ENCODE assay signal across 8 cellular contexts in genomic region chr7:69598081-69598486, GRCh38. TPM values are rescaled to one million over a fixed set of nuclear protein-coding genes. Genes with fewer than 3 reads are reported as not detected.
DNase-seq lines count a peak whose midpoint lies in the region; ATAC-seq and TF ChIP-seq lines count a peak whose summit lies in the region.

Gene AUTS2, plus strand, starts transcription at chr7:69598475. Its CDS starts 1,179 bp downstream, at chr7:69599654.

- TF ChIP-seq CTCF in AG04449 (IDR thresholded peaks at IDR 0.05; ENCODE audit: insufficient read depth, low read length, missing control alignments) = no peak
- TF ChIP-seq CTCF in fibroblast of lung (conservative IDR thresholded peaks at IDR 0.05 in 1 of 2, IDR thresholded peaks at IDR 0.05 in 1 of 2; ENCODE audit: low read depth in 1 of 2, low read length in 2 of 2) = no peak

- H3K27me3 ChIP-seq in fibroblast of lung (ENCODE audit: control insufficient read depth, insufficient read depth, low read length) = no peaks in the 10 kb centered on the region
- H3K27me3 ChIP-seq in muscle layer of colon (ENCODE audit: control insufficient read depth in 1 of 2, insufficient read depth in 2 of 2, low read length in 2 of 2) = no peaks in the 10 kb centered on the region

- H3K36me3 ChIP-seq in fibroblast of lung (ENCODE audit: control insufficient read depth, insufficient read depth, low read length) = no peaks in the 10 kb centered on the region
- H3K36me3 ChIP-seq in muscle layer of colon (ENCODE audit: insufficient read depth, low read length) = no peaks in the 10 kb centered on the region

- H3K4me1 ChIP-seq in fibroblast of lung (ENCODE audit: control insufficient read depth, extremely low read depth, insufficient read depth, low read length) = peaks cover 3% of the 10 kb centered on the region
- H3K4me1 ChIP-seq in muscle layer of colon (ENCODE audit: insufficient read depth, low read length) = peaks cover 28% of the 10 kb centered on the region

- H3K4me3 ChIP-seq in AG04449 (ENCODE audit: low read depth, low read length) (peak within 1 kb of the TSS; percentile 82), fibroblast of lung (replicated peaks in 1 of 4; ENCODE audit: control extremely low read depth in 1 of 4, insufficient read depth in 1 of 4, low read depth in 3 of 4, low read length in 4 of 4) (peak within 1 kb of the TSS; percentile 73 to 81 (median 74)), muscle layer of colon (ENCODE audit: low read depth in 1 of 2, low read length in 2 of 2) (peak within 1 kb of the TSS; percentile 86 to 88)

- no peak within 1 kb of the TSS for H3K27ac Mint-ChIP-seq in activated T-cell treated with anti-CD3 and anti-CD28 coated beads, Interleukin-2, amount 50 U/mL, for 72 hours

- CTCF ChIA-PET in AG04449 (lab: Yijun Ruan, JAX) = no interaction called here

- no peaks in the 10 kb centered on the region for H4K20me1 ChIP-seq in fibroblast of lung (ENCODE audit: control insufficient read depth, extremely low read depth, insufficient read depth, low read length)

- H3K4me2 ChIP-seq in fibroblast of lung (ENCODE audit: extremely low read depth, insufficient read depth, low read length) = peak within 1 kb of the TSS; percentile 72

- H3K9me3 ChIP-seq in fibroblast of lung (ENCODE audit: control insufficient read depth, insufficient read depth, low read depth, low read length) = no peaks in the 10 kb centered on the region
- no peaks in the 10 kb centered on the region for H3K9me3 ChIP-seq in muscle layer of colon (ENCODE audit: low read length)

- no peaks in the 10 kb centered on the region for H3K9me3 Mint-ChIP-seq in activated T-cell treated with anti-CD3 and anti-CD28 coated beads, Interleukin-2, amount 50 U/mL, for 72 hours

- H3K27me3 Mint-ChIP-seq in activated T-cell treated with anti-CD3 and anti-CD28 coated beads, Interleukin-2, amount 50 U/mL, for 72 hours (ENCODE audit: low read depth) = no peaks in the 10 kb centered on the region

- H3K9ac ChIP-seq in fibroblast of lung (ENCODE audit: insufficient read depth, low read length) (peak within 1 kb of the TSS; percentile 37), muscle layer of colon (ENCODE audit: low read length) (no peak within 1 kb of the TSS)

- H3K79me2 ChIP-seq in fibroblast of lung (ENCODE audit: control insufficient read depth, insufficient read depth, low read length) = no peaks in the 10 kb centered on the region

- peak within 1 kb of the TSS; percentile 80 for H2AFZ ChIP-seq in fibroblast of lung (ENCODE audit: low read length)

- H3K4me3 Mint-ChIP-seq in activated T-cell treated with anti-CD3 and anti-CD28 coated beads, Interleukin-2, amount 50 U/mL, for 72 hours = peak within 1 kb of the TSS; percentile 85 to 89

- POLR2A ChIA-PET in AG04449 (lab: Yijun Ruan, JAX) = no interaction called here

- H3K36me3 Mint-ChIP-seq in activated T-cell treated with anti-CD3 and anti-CD28 coated beads, Interleukin-2, amount 50 U/mL, for 72 hours (ENCODE audit: insufficient read depth in 2 of 2) = peaks cover 0 to 3% of the 10 kb centered on the region in 2 donors

- H3K27ac ChIP-seq in fibroblast of lung (ENCODE audit: insufficient read depth, low read length) (no peak within 1 kb of the TSS), muscle layer of colon (ENCODE audit: low read depth, low read length) (peak within 1 kb of the TSS; percentile 92)

- ATAC-seq in GM18907 (IDR thresholded peaks at IDR 0.05; ENCODE audit: unreplicated experiment) (peak; percentile 60), HG03159 (IDR thresholded peaks at IDR 0.05; ENCODE audit: unreplicated experiment) (peak; percentile 57)
- peak; percentile 77 to 78 for ATAC-seq in activated T-cell treated with anti-CD3 and anti-CD28 coated beads, Interleukin-2, amount 50 U/mL, for 72 hours (replicated peaks in 1 of 2)
- peak; percentile 71 for ATAC-seq in stimulated activated naive CD8-positive, alpha-beta T cell treated with anti-CD3 and anti-CD28 coated beads, Interleukin-15, Interleukin-2, amounts not matched to agents 100 U/mL and 50 U/mL, for 24 hours

- DNase-seq in AG04449 (ENCODE audit: low read depth, low spot score) = peak; percentile 21
- DNase-seq in NCI-H526 (lab: John Stamatoyannopoulos, UW) = peak; percentile 69 to 97
- DNase-seq in activated T-cell treated with anti-CD3 and anti-CD28 coated beads, Interleukin-2, amount 50 U/mL, for 72 hours = peak; percentile 52 to 54
- DNase-seq in fibroblast of lung (ENCODE audit: low read depth in 2 of 2) = peak; percentile 85 to 89
- peak; percentile 58 for DNase-seq in stimulated activated naive CD8-positive, alpha-beta T cell treated with anti-CD3 and anti-CD28 coated beads, Interleukin-15, Interleukin-2, amounts not matched to agents 100 U/mL and 50 U/mL, for 24 hours

- H3K4me1 Mint-ChIP-seq in activated T-cell treated with anti-CD3 and anti-CD28 coated beads, Interleukin-2, amount 50 U/mL, for 72 hours (ENCODE audit: low read depth) = peaks cover 11% of the 10 kb centered on the region

RNA-seq across cellular contexts. Expression of gene AUTS2, which starts in this region (rescaled TPM):
- total RNA-seq in activated T-cell treated with anti-CD3 and anti-CD28 coated beads, Interleukin-2, amount 50 U/mL, for 72 hours = 1 to 10 TPM; 2.9 to 7.9 TPM
- 7.7 and 9.1 TPM in 2 replicates for total RNA-seq in fibroblast of lung
- polyA plus RNA-seq in fibroblast of lung = 0.60 and 2.2 TPM in 2 replicates
- polyA plus RNA-seq in fibroblast of lung (2012) = 5.3 and 12.4 TPM in 2 replicates
- 14.5 and 55.9 TPM in 2 replicates for polyA minus RNA-seq in fibroblast of lung (ENCODE audit: low replicate concordance)

Comparison
In these comparisons a context has a peak if more than half of its experiments do, and no peak if none do; other contexts are left out.
1. DNase-seq: peak in every context shown above with its lines; median percentile 87 in fibroblast of lung; 83 in NCI-H526; 58 in stimulated activated naive CD8-positive, alpha-beta T cell treated with anti-CD3 and anti-CD28 coated beads, Interleukin-15, Interleukin-2, amounts not matched to agents 100 U/mL and 50 U/mL, for 24 hours; 53 in activated T-cell treated with anti-CD3 and anti-CD28 coated beads, Interleukin-2, amount 50 U/mL, for 72 hours; 21 in AG04449.